Comparison of ENCODE assay signal across 1 cellular context in genomic region chr2:9110893-9111569, GRCh38.
A peak's percentile ranks its signal among the peaks of the same experiment; 100 is the strongest.
TF ChIP-seq lines count a peak whose summit lies in the region.

No MANE protein-coding gene starts in this region.

TF ChIP-seq in HepG2, 621 proteins besides CTCF, POLR2A, EP300 and RAD21 (continued from another document):
- TF ChIP-seq REST (IDR thresholded peaks at IDR 0.05; ENCODE audit: borderline replicate concordance in 1 of 2, low read depth in 1 of 2, low read length in 2 of 2) = no peak
- peak; percentile 25 for TF ChIP-seq TEAD3 (CRISPR knock-in tag; optimal IDR thresholded peaks at IDR 0.05; ENCODE audit: borderline replicate concordance)
- 0 out of 2 replicates have a peak, but pooled peaks have one; percentile 41 for TF ChIP-seq ZBTB39 (CRISPR knock-in tag; IDR thresholded peaks at IDR 0.05)
- TF ChIP-seq STAG1 (CRISPR knock-in tag; IDR thresholded peaks at IDR 0.05) = peak; percentile 31; the same call in 1 of the 2 replicates
- 0 out of 2 replicates have a peak, but pooled peaks have one; percentile 10 for TF ChIP-seq TFAP4 (IDR thresholded peaks at IDR 0.05; ENCODE audit: borderline replicate concordance, low read depth)
